Comparison of ENCODE assay signal across 23 cellular contexts in the genomic region with DNA sequence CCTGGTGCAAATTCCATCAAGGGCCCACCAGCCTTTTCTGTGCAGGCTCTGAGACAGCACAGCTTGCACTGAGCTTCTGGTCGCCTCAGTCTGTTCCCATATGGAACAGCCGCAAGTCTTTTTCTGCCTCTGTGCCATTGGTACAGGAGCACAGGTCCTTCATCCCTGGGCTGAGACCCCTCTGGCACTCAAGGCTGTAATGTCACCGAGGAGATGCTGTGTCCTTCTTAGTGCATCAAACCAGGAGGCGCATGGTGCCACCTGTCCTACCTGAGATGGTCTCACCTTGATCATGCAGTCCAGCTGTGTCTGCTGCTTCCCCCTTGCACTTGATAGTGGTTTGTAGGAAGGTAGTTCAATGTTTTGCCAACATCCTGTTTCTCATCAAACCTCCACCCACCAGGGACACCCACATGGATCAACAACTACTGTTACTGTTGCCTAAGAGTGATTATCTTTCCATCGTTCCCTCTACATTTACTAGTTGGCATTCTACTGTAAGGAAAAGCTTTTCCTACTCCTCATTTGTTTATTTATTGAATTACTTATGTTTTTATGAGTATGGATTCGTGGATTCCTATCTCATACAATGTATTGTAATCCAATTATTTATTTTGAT. TPM values are rescaled to one million over a fixed set of nuclear protein-coding genes. Genes with fewer than 3 reads are reported as not detected.
DNase-seq lines count a peak whose midpoint lies in the region; ATAC-seq, FAIRE-seq and TF ChIP-seq lines count a peak whose summit lies in the region.
"Had no signal": no experiment of that assay in that cellular context is flagged by ENCODE, and none has a peak within 500 bp of the region (broad histone marks: within the 10 kb centered on the region; RNA-seq: fewer than 3 reads in every experiment).

No MANE protein-coding gene starts in this region.

- H3K4me2 ChIP-seq in K562 (ENCODE audit: insufficient read depth, low read length) = no peak overlapping the region
- H3K4me2 ChIP-seq: GM23338 had no signal

- H3K4me3 ChIP-seq in right atrium auricular region (no peak overlapping the region), left ventricle myocardium inferior (no peak overlapping the region), K562 (no peak overlapping the region)
- H3K4me3 ChIP-seq: GM12878, GM23338, SK-N-MC had no signal

- no peak overlapping the region for H2AFZ ChIP-seq in K562 (ENCODE audit: low read depth, low read length)
- H2AFZ ChIP-seq: GM23338 had no signal

- H3K4me1 ChIP-seq in right atrium auricular region (peaks cover 0 to 4% of the 10 kb centered on the region in 2 donors), left ventricle myocardium inferior (peaks cover 18% of the 10 kb centered on the region), K562 (replicated peaks in 1 of 2; ENCODE audit: control insufficient read depth in 2 of 2, insufficient read depth in 2 of 2, low read length in 2 of 2) (no peaks in the 10 kb centered on the region)

- intact Hi-C loops in left ventricle myocardium inferior (cut with micrococcal nuclease) = no loop called here
- intact Hi-C loops in K562 (cut with micrococcal nuclease) = no loop called here
- intact Hi-C loops in head of caudate nucleus (cut with DNase I) = no loop called here

- WGBS in K562 (ENCODE audit: insufficient coverage, low coverage, missing lambda C conversion rate) = 5% methylated on average over 6 of the region's 6 CpGs

- no peaks in the 10 kb centered on the region for H3K79me2 ChIP-seq in K562 (ENCODE audit: control insufficient read depth, insufficient read depth, low read length)

- H3K27ac ChIP-seq in right atrium auricular region (no peak overlapping the region), left ventricle myocardium inferior (replicated peaks) (no peak overlapping the region), K562 (ENCODE audit: extremely low read depth, low read depth, low read length) (no peak overlapping the region)
- H3K27ac ChIP-seq: SK-N-MC had no signal

- DNase-seq in right atrium auricular region (ENCODE audit: low spot score) (peak; percentile 52), left ventricle myocardium inferior (no peak), K562 (ENCODE audit: extremely low read depth in 1 of 4, low spot score in 3 of 4) (no peak), left lobe of liver (ENCODE audit: low spot score) (peak; percentile 22), head of caudate nucleus (no peak)
- DNase-seq in activated naive CD4-positive, alpha-beta T cell treated with Interleukin-2 at 50 U/mL for 16 hours = no peak
- DNase-seq: CD4-positive, alpha-beta T cell; H9; HFFc6; NCI-H1105; NCI-H146; NCI-H2029; NCI-H446; NCI-H524 treated with DMSO at 0.1 percent for 48 hours; NCI-H774; SIG-M5 had no signal

- no peak for ATAC-seq in K562
- no peak for ATAC-seq in left lobe of liver
- no peak for ATAC-seq in HG03045 (IDR thresholded peaks at IDR 0.05; ENCODE audit: unreplicated experiment)
- ATAC-seq: GM12878, GM23338 had no signal

- in situ Hi-C loops in K562 (cut with MboI) = no loop called here

- CTCF ChIA-PET in K562 (lab: Yijun Ruan, JAX; ENCODE audit: low intra/inter-chr PET ratio) = no interaction called here

- BruUV-seq in K562 (replicated peaks; lab: Mats Ljungman, UMichigan) = no TSS peak

- peak; percentile 40 for FAIRE-seq in K562 (lab: Jason Lieb, UNC)
- FAIRE-seq: D721Med, G401.6, GM12878, RCC 7860 had no signal

- no peak for TF ChIP-seq EP300 in K562 (IDR thresholded peaks at IDR 0.05; ENCODE audit: low read length)

- POLR2A ChIA-PET in K562 (lab: Yijun Ruan, JAX) = interaction anchor here (0.5 kb wide), 1 partner anchor 643 kb away, joined by 3 read pairs; no protein-coding TSS in a partner anchor

- TF ChIP-seq RAD21 in K562 (CRISPR knock-in tag; conservative IDR thresholded peaks at IDR 0.05 in 1 of 2, IDR thresholded peaks at IDR 0.05 in 1 of 2) = no peak

- H3K9me3 ChIP-seq in right atrium auricular region (no peaks in the 10 kb centered on the region), left ventricle myocardium inferior (replicated peaks) (no peaks in the 10 kb centered on the region), K562 (replicated peaks; ENCODE audit: control insufficient read depth, insufficient read depth, low read depth, low read length) (no peaks in the 10 kb centered on the region)

- no peaks in the 10 kb centered on the region for H4K20me1 ChIP-seq in K562 (replicated peaks; ENCODE audit: control insufficient read depth, insufficient read depth, low read length)

- no peak overlapping the region for H3K9ac ChIP-seq in K562 (ENCODE audit: insufficient read depth in 1 of 2, low read depth in 2 of 2, low read length in 2 of 2)

- TF ChIP-seq CTCF in right atrium auricular region (IDR thresholded peaks at IDR 0.05) = no peak
- TF ChIP-seq CTCF in left ventricle myocardium inferior (IDR thresholded peaks at IDR 0.05; ENCODE audit: borderline replicate concordance) = no peak
- no peak for TF ChIP-seq CTCF in K562 (IDR thresholded peaks at IDR 0.05 in 2 of 3, conservative IDR thresholded peaks at IDR 0.05 in 1 of 3; ENCODE audit: insufficient read depth in 2 of 3, low read depth in 1 of 3, low read length in 3 of 3)

- no peaks in the 10 kb centered on the region for H3K27me3 ChIP-seq in right atrium auricular region
- H3K27me3 ChIP-seq in left ventricle myocardium inferior (ENCODE audit: low read depth) = no peaks in the 10 kb centered on the region
- peaks cover 45 to 60% of the 10 kb centered on the region in 2 experiments for H3K27me3 ChIP-seq in K562 (ENCODE audit: control insufficient read depth in 2 of 2, insufficient read depth in 2 of 2, low read length in 2 of 2)

- TF ChIP-seq POLR2A in K562 (conservative IDR thresholded peaks at IDR 0.05) = no peak

- H3K9me1 ChIP-seq in K562 (ENCODE audit: control insufficient read depth, insufficient read depth, low read length) = no peaks in the 10 kb centered on the region

- no peaks in the 10 kb centered on the region for H3K36me3 ChIP-seq in right atrium auricular region
- H3K36me3 ChIP-seq in left ventricle myocardium inferior = no peaks in the 10 kb centered on the region
- H3K36me3 ChIP-seq in K562 (ENCODE audit: control insufficient read depth, insufficient read depth, low read length) = no peaks in the 10 kb centered on the region

TF ChIP-seq in K562, 482 proteins besides CTCF, POLR2A, EP300 and RAD21:
- TF ChIP-seq, protein P1, sequence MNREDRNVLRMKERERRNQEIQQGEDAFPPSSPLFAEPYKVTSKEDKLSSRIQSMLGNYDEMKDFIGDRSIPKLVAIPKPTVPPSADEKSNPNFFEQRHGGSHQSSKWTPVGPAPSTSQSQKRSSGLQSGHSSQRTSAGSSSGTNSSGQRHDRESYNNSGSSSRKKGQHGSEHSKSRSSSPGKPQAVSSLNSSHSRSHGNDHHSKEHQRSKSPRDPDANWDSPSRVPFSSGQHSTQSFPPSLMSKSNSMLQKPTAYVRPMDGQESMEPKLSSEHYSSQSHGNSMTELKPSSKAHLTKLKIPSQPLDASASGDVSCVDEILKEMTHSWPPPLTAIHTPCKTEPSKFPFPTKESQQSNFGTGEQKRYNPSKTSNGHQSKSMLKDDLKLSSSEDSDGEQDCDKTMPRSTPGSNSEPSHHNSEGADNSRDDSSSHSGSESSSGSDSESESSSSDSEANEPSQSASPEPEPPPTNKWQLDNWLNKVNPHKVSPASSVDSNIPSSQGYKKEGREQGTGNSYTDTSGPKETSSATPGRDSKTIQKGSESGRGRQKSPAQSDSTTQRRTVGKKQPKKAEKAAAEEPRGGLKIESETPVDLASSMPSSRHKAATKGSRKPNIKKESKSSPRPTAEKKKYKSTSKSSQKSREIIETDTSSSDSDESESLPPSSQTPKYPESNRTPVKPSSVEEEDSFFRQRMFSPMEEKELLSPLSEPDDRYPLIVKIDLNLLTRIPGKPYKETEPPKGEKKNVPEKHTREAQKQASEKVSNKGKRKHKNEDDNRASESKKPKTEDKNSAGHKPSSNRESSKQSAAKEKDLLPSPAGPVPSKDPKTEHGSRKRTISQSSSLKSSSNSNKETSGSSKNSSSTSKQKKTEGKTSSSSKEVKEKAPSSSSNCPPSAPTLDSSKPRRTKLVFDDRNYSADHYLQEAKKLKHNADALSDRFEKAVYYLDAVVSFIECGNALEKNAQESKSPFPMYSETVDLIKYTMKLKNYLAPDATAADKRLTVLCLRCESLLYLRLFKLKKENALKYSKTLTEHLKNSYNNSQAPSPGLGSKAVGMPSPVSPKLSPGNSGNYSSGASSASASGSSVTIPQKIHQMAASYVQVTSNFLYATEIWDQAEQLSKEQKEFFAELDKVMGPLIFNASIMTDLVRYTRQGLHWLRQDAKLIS (CRISPR knock-in tag; IDR thresholded peaks at IDR 0.05) = no peak
- TF ChIP-seq, protein P2, sequence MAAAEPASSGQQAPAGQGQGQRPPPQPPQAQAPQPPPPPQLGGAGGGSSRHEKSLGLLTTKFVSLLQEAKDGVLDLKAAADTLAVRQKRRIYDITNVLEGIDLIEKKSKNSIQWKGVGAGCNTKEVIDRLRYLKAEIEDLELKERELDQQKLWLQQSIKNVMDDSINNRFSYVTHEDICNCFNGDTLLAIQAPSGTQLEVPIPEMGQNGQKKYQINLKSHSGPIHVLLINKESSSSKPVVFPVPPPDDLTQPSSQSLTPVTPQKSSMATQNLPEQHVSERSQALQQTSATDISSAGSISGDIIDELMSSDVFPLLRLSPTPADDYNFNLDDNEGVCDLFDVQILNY (CRISPR knock-in tag; IDR thresholded peaks at IDR 0.05) = no peak
- TF ChIP-seq POLR2AphosphoS5 (IDR thresholded peaks at IDR 0.05; ENCODE audit: control insufficient read depth, insufficient read depth, low read depth, low read length) (no peak), GATAD2A (IDR thresholded peaks at IDR 0.05) (no peak)

RNA-seq across cellular contexts. Expression of a gene that starts 29.0 kb away (rescaled TPM):
- total RNA-seq in right atrium auricular region (10 to 100 TPM; 10.0 to 19.6 TPM), left ventricle myocardium inferior (23.2 TPM), K562 (2014; rRNA removed) (not detected in 2 replicates), K562 (2014; rRNA removed; fragmentation: Illumina TruSeq; extraction: Trizol) (not detected in 2 replicates), K562 (2015; rRNA removed; fragmentation: Illumina TruSeq; extraction: Trizol) (not detected in 2 replicates), K562 (2021) (0.09 and 0.13 TPM in 2 replicates), left lobe of liver (7.3 TPM)
- not detected in 2 replicates for total RNA-seq in K562 (2011; cell fraction: chromatin; rRNA removed; ENCODE audit: low replicate concordance)
- not detected in 2 replicates for total RNA-seq in K562 (2011; cell fraction: nucleolus; rRNA removed)
- total RNA-seq in K562 (2011; cell fraction: nucleoplasm; rRNA removed) = not detected in 2 replicates
- polyA plus RNA-seq in K562 (2011; rRNA removed) (0.04 and 0.13 TPM in 2 replicates), K562 (2014; fragmentation: Illumina TruSeq; extraction: Trizol) (not detected in 2 replicates), K562 (2014; fragmentation: Nextera tagmentation; extraction: Ambion mirVana) (not detected), K562 (2014; rRNA removed) (0.16 TPM in 1 of 2 replicates, not detected in the other)
- polyA plus RNA-seq in K562 (2011; cell fraction: cytosol; rRNA removed) = 0.12 TPM in 1 of 2 replicates, not detected in the other
- polyA plus RNA-seq in K562 (2011; cell fraction: nucleus; rRNA removed) = 0.07 TPM in 1 of 2 replicates, not detected in the other
- polyA plus RNA-seq in K562 (2012) = 0.07 and 0.11 TPM in 2 replicates
- not detected in 2 replicates for polyA minus RNA-seq in K562 (2011; rRNA and poly(A)+ RNA removed)
- polyA minus RNA-seq in K562 (2011; cell fraction: cytosol; rRNA and poly(A)+ RNA removed) = not detected in 2 replicates
- not detected in 2 replicates for polyA minus RNA-seq in K562 (2011; cell fraction: nucleus; rRNA and poly(A)+ RNA removed)

Comparison
In these comparisons a context has a peak if more than half of its experiments do, and no peak if none do; other contexts are left out.
1. DNase-seq: peak in right atrium auricular region (single experiment) and left lobe of liver (single experiment); none in left ventricle myocardium inferior (single experiment), K562 (0 of 4), head of caudate nucleus (0 of 42) and activated naive CD4-positive, alpha-beta T cell treated with Interleukin-2 at 50 U/mL for 16 hours (single experiment).